Comparison of ENCODE assay signal across 8 cellular contexts in genomic region chr6:149451361-149452061, GRCh38. TPM values are rescaled to one million over a fixed set of nuclear protein-coding genes. Genes with fewer than 3 reads are reported as not detected.
DNase-seq lines count a peak whose midpoint lies in the region; ATAC-seq, FAIRE-seq and TF ChIP-seq lines count a peak whose summit lies in the region.

No MANE protein-coding gene starts in this region.

- no peaks in the 10 kb centered on the region for H3K79me2 ChIP-seq in endothelial cell of umbilical vein (ENCODE audit: control insufficient read depth, insufficient read depth, low read length)

- intact Hi-C loops in endothelial cell of umbilical vein (cut with micrococcal nuclease): no loop called here

- TF ChIP-seq POLR2A in endothelial cell of umbilical vein (IDR thresholded peaks at IDR 0.05; ENCODE audit: low read depth, low read length): no peak
- no peak for TF ChIP-seq POLR2A in tibial nerve (IDR thresholded peaks at IDR 0.05)

- POLR2A ChIA-PET in endothelial cell of umbilical vein (lab: Charles Lee): no interaction called here

- no peak for FAIRE-seq in endothelial cell of umbilical vein (lab: Jason Lieb, UNC)

- 45 to 69% methylated on average over 15 to 33 of the region's 50 CpGs for WGBS in tibial nerve, 2 donors

- dilution Hi-C loops in endothelial cell of umbilical vein (cut with MboI; ENCODE audit: extremely low pct_ligation_motif_present, low sequenced_read_pairs): no loop called here

- H3K36me3 ChIP-seq in endothelial cell of umbilical vein (ENCODE audit: control insufficient read depth in 2 of 2, extremely low read depth in 1 of 2, insufficient read depth in 2 of 2, low read length in 2 of 2) (no peaks in the 10 kb centered on the region), tibial nerve (no peaks in the 10 kb centered on the region)

- TF ChIP-seq CTCF in endothelial cell of umbilical vein (IDR thresholded peaks at IDR 0.05; ENCODE audit: extremely low read depth in 1 of 2, insufficient read depth in 1 of 2, low read depth in 1 of 2, low read length in 2 of 2): no peak
- no peak for TF ChIP-seq CTCF in tibial nerve (IDR thresholded peaks at IDR 0.05)

- H3K9me3 ChIP-seq in endothelial cell of umbilical vein (replicated peaks; ENCODE audit: control insufficient read depth, insufficient read depth, low read length) (no peaks in the 10 kb centered on the region), mononuclear cell (ENCODE audit: low read depth, low read length) (no peaks in the 10 kb centered on the region), tibial nerve (no peaks in the 10 kb centered on the region)

- no TSS peak for BruUV-seq in endothelial cell of umbilical vein (replicated peaks; lab: Mats Ljungman, UMichigan)

- no peak for TF ChIP-seq EP300 in tibial nerve (IDR thresholded peaks at IDR 0.05)

- ATAC-seq in GM21529 (IDR thresholded peaks at IDR 0.05; ENCODE audit: unreplicated experiment) (no peak), HG03342 (IDR thresholded peaks at IDR 0.05; ENCODE audit: unreplicated experiment) (no peak), HG03439 (IDR thresholded peaks at IDR 0.05; ENCODE audit: unreplicated experiment) (no peak)

- no peak overlapping the region for H3K9ac ChIP-seq in endothelial cell of umbilical vein (replicated peaks; ENCODE audit: extremely low read depth, insufficient read depth, low read length)

- H3K27ac ChIP-seq in endothelial cell of umbilical vein (ENCODE audit: insufficient read depth, low read depth, low read length) (no peak overlapping the region), tibial nerve (peak overlapping the region in 2 of 4 donors; percentile 32 to 37)

- peaks cover 23 to 39% of the 10 kb centered on the region in 2 experiments for H3K27me3 ChIP-seq in endothelial cell of umbilical vein (ENCODE audit: control insufficient read depth in 2 of 2, insufficient read depth in 2 of 2, low read length in 2 of 2)
- peaks cover 3% of the 10 kb centered on the region for H3K27me3 ChIP-seq in mononuclear cell (ENCODE audit: insufficient read depth, low read length)
- H3K27me3 ChIP-seq in tibial nerve: peaks cover 0 to 20% of the 10 kb centered on the region in 2 donors

- H3K9me1 ChIP-seq in endothelial cell of umbilical vein (replicated peaks; ENCODE audit: control insufficient read depth, extremely low read depth, insufficient read depth, low read length): no peaks in the 10 kb centered on the region

- CTCF ChIA-PET in endothelial cell of umbilical vein (lab: Charles Lee): no interaction called here

- peak; percentile 67 for DNase-seq in activated CD8-positive, alpha-beta memory T cell treated with anti-CD3 and anti-CD28 coated beads for 24 hours
- DNase-seq in activated CD8-positive, alpha-beta memory T cell treated with anti-CD3 and anti-CD28 coated beads, Interleukin-2, amount 50 U/mL, for 48 hours: no peak
- DNase-seq in endothelial cell of umbilical vein (ENCODE audit: low read depth, low spot score) (no peak), tibial nerve (ENCODE audit: low spot score in 2 of 2) (no peak)

- no peak overlapping the region for H2AFZ ChIP-seq in endothelial cell of umbilical vein (ENCODE audit: low read depth, low read length)

- no peak overlapping the region for H3K4me3 ChIP-seq in endothelial cell of umbilical vein (replicated peaks in 1 of 3; ENCODE audit: insufficient read depth in 1 of 3, low read depth in 1 of 3, low read length in 3 of 3)
- peak overlapping the region; percentile 15 for H3K4me3 ChIP-seq in mononuclear cell (ENCODE audit: low read length)
- H3K4me3 ChIP-seq in tibial nerve: peak overlapping the region; percentile 18 to 58 (median 40)

- H4K20me1 ChIP-seq in endothelial cell of umbilical vein (replicated peaks; ENCODE audit: control insufficient read depth, extremely low read depth, insufficient read depth, low read length): no peaks in the 10 kb centered on the region

- H3K4me2 ChIP-seq in endothelial cell of umbilical vein (ENCODE audit: insufficient read depth, low read length): no peak overlapping the region

- H3K4me1 ChIP-seq in endothelial cell of umbilical vein (ENCODE audit: control insufficient read depth, extremely low read depth, insufficient read depth, low read length) (no peaks in the 10 kb centered on the region), mononuclear cell (ENCODE audit: insufficient read depth, low read length) (peaks cover 15% of the 10 kb centered on the region), tibial nerve (peaks cover 0 to 54% (median 35%) of the 10 kb centered on the region in 4 donors)

TF ChIP-seq in endothelial cell of umbilical vein, 7 proteins besides CTCF, POLR2A, EP300 and RAD21:
- TF ChIP-seq MYC (IDR thresholded peaks at IDR 0.05; ENCODE audit: low read depth, low read length): no peak
- TF ChIP-seq EZH2 (IDR thresholded peaks at IDR 0.05; ENCODE audit: borderline replicate concordance, low read depth, low read length, severe bottlenecking): peak; percentile 88

RNA-seq across cellular contexts. Expression of gene ZC3H12D, which starts 33.3 kb away (rescaled TPM):
- total RNA-seq in endothelial cell of umbilical vein (not detected in 2 replicates), mononuclear cell (50.7 TPM), tibial nerve (1 to 10 TPM; 1.6 to 7.2 (median 3.1) TPM)
- polyA plus RNA-seq in endothelial cell of umbilical vein: 0.03 and 0.06 TPM in 2 replicates
- not detected in 2 replicates for polyA plus RNA-seq in endothelial cell of umbilical vein (2011; cell fraction: cytosol; rRNA removed)
- polyA plus RNA-seq in endothelial cell of umbilical vein (2011; cell fraction: nucleus; rRNA removed): 0.08 and 0.50 TPM in 2 replicates
- not detected in 2 replicates for polyA plus RNA-seq in endothelial cell of umbilical vein (2012)
- not detected in 2 replicates for polyA minus RNA-seq in endothelial cell of umbilical vein
- polyA minus RNA-seq in endothelial cell of umbilical vein (2011; cell fraction: cytosol; rRNA and poly(A)+ RNA removed): not detected
- polyA minus RNA-seq in endothelial cell of umbilical vein (2011; cell fraction: nucleus; rRNA and poly(A)+ RNA removed): not detected in 2 replicates

RNA-seq across cellular contexts. Expression of gene SUMO4, which starts 51.4 kb away (rescaled TPM):
- 2.6 and 3.1 TPM in 2 replicates for total RNA-seq in endothelial cell of umbilical vein
- 0.08 and 0.10 TPM in 2 replicates for polyA plus RNA-seq in endothelial cell of umbilical vein
- 0.08 and 0.10 TPM in 2 replicates for polyA plus RNA-seq in endothelial cell of umbilical vein (2011; cell fraction: cytosol; rRNA removed)
- polyA plus RNA-seq in endothelial cell of umbilical vein (2011; cell fraction: nucleus; rRNA removed): 1.8 and 2.6 TPM in 2 replicates
- polyA plus RNA-seq in endothelial cell of umbilical vein (2012): not detected in 2 replicates
- polyA minus RNA-seq in endothelial cell of umbilical vein: 5.0 and 5.3 TPM in 2 replicates
- polyA minus RNA-seq in endothelial cell of umbilical vein (2011; cell fraction: cytosol; rRNA and poly(A)+ RNA removed): not detected
- polyA minus RNA-seq in endothelial cell of umbilical vein (2011; cell fraction: nucleus; rRNA and poly(A)+ RNA removed): 11.5 and 12.3 TPM in 2 replicates
- 16.9 TPM for total RNA-seq in mononuclear cell
- 1 to 10 TPM; 4.9 to 6.9 (median 6.7) TPM for total RNA-seq in tibial nerve

Comparison
In these comparisons a context has a peak if more than half of its experiments do, and no peak if none do; other contexts are left out.
1. H3K4me3 ChIP-seq: peak in mononuclear cell (single experiment) and tibial nerve (4 of 4); none in endothelial cell of umbilical vein (0 of 3).